Comparison of ENCODE assay signal across 1 cellular context in genomic region chr10:70750156-70750703, GRCh38.
TF ChIP-seq lines count a peak whose summit lies in the region.

No MANE protein-coding gene starts in this region.

TF ChIP-seq in WTC11, 78 proteins besides CTCF, POLR2A, EP300 and RAD21 (continued from another document):
- no peak for TF ChIP-seq E2F5 (CRISPR knock-in tag; IDR thresholded peaks at IDR 0.05)
TF ChIP-seq in WTC11: peak in this region for 0.
